7 cellular contexts compared by ENCODE assay signal in the genomic region with DNA sequence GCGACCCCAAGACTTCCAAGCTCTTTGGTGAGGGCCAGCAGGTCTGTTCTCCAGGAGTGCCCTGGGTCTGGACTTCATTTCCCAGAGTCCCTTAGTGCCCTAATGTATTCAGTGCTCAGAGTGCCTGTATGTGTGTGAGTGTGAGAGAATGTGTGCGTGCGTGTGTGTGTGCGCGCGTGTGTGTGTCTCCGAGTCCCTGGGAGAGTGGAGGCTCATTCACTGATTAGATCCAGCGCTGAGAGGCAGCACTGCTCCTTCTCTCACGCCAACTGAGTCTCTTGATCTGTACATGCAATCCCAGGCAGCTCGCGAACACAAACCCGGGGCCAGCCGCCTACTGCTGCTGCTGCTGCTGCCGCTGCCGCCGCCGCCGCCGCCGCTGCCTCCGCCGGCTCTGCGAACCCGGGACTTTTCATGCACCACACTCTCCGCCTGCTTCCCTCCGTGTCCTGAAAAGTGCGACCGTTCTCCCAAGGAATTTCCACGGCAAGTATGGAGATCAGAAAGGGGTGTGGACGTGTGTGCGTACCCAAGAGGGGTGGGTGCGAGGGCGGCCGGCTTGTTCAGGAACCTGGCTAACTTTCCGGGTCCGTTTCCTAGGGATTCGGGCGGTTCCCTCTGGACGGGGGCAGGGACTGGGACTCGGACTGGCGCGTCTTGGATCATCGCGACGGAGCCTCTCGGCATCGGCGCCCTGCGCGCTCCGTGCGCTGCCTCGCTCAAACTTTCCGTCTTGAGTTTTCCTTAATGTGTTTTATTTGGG. TPM values are rescaled to one million over a fixed set of nuclear protein-coding genes. Genes with fewer than 3 reads are reported as not detected.
DNase-seq lines count a peak whose midpoint lies in the region; ATAC-seq and TF ChIP-seq lines count a peak whose summit lies in the region.

RNF220 (plus strand) TSS at position 215 of the 763 bp plus-strand sequence.

- H2BK15ac ChIP-seq in mesendoderm (replicated peaks; ENCODE audit: low read depth): no peak within 1 kb of the TSS

- H3K4me1 ChIP-seq in mesendoderm (ENCODE audit: control insufficient read depth, low read depth, low read length): peaks cover 2% of the 10 kb centered on the region

- peak; percentile 30 for ATAC-seq in stimulated activated naive CD8-positive, alpha-beta T cell treated with anti-CD3 and anti-CD28 coated beads, Interleukin-15, Interleukin-2, amounts not matched to agents 100 U/mL and 50 U/mL, for 24 hours
- ATAC-seq in HG03378 (IDR thresholded peaks at IDR 0.05; ENCODE audit: unreplicated experiment): no peak

- TF ChIP-seq CTCF in GM13976 (IDR thresholded peaks at IDR 0.05; ENCODE audit: borderline replicate concordance, control extremely low read depth, extremely low read depth, insufficient read depth, missing control alignments): no peak
- no peak for TF ChIP-seq CTCF in epithelial cell of esophagus (IDR thresholded peaks at IDR 0.05; ENCODE audit: insufficient read depth, low read depth, low read length, missing control alignments)

- no peak within 1 kb of the TSS for H4K8ac ChIP-seq in mesendoderm (ENCODE audit: low read depth, low read length)

- WGBS in mesendoderm (ENCODE audit: extremely low coverage, insufficient coverage, low lambda C conversion rate): no CpG with 5 or more reads among the region's 54 CpGs

- no peaks in the 10 kb centered on the region for H3K36me3 ChIP-seq in mesendoderm (ENCODE audit: control insufficient read depth, insufficient read depth, low read length)

- no peak within 1 kb of the TSS for H3K27ac ChIP-seq in mesendoderm (ENCODE audit: low read depth, low read length)

- H3K56ac ChIP-seq in mesendoderm (ENCODE audit: low read length): peak within 1 kb of the TSS; percentile 93

- H3K4me3 ChIP-seq in epithelial cell of esophagus (ENCODE audit: low read length) (peak within 1 kb of the TSS; percentile 47), mesendoderm (ENCODE audit: low read length) (peak within 1 kb of the TSS; percentile 75)

- in situ Hi-C loops in GM13976 (cut with MboI; ENCODE audit: low sequenced_read_pairs, unreplicated experiment): no loop called here

- peak within 1 kb of the TSS; percentile 70 for H3K9ac ChIP-seq in mesendoderm (ENCODE audit: low read length)

- DNase-seq in GM13976 (ENCODE audit: low spot score) (peak; percentile 53), NCI-H2196 (lab: John Stamatoyannopoulos, UW; ENCODE audit: unreplicated experiment) (peak; percentile 73), epithelial cell of esophagus (ENCODE audit: low read depth) (peak; percentile 58), mesendoderm (peak; percentile 93)
- DNase-seq in activated CD4-positive, alpha-beta T cell treated with anti-CD3 and anti-CD28 coated beads, Interleukin-2, amount 50 U/mL, for 24 hours (ENCODE audit: low read depth in 1 of 2, low spot score in 1 of 2): peak; percentile 17 to 28
- DNase-seq in stimulated activated naive CD8-positive, alpha-beta T cell treated with anti-CD3 and anti-CD28 coated beads, Interleukin-15, Interleukin-2, amounts not matched to agents 100 U/mL and 50 U/mL, for 24 hours: peak; percentile 51

- H3K27me3 ChIP-seq in mesendoderm (ENCODE audit: insufficient read depth, low read length, poor library complexity): peaks cover 37% of the 10 kb centered on the region

- peak within 1 kb of the TSS; percentile 60 for H3K23ac ChIP-seq in mesendoderm (ENCODE audit: low read length)

- H2BK5ac ChIP-seq in mesendoderm (ENCODE audit: low read length): no peak within 1 kb of the TSS

- H4K5ac ChIP-seq in mesendoderm (ENCODE audit: low read length): no peak within 1 kb of the TSS

- H2BK120ac ChIP-seq in mesendoderm (ENCODE audit: low read depth, low read length): no peak within 1 kb of the TSS

- H3K79me2 ChIP-seq in mesendoderm (ENCODE audit: control insufficient read depth, insufficient read depth, low read length): no peaks in the 10 kb centered on the region

- no peak within 1 kb of the TSS for H2AK5ac ChIP-seq in mesendoderm (ENCODE audit: low read length)

- no peak within 1 kb of the TSS for H3K18ac ChIP-seq in mesendoderm (ENCODE audit: low read length)

- H3K4me2 ChIP-seq in mesendoderm (ENCODE audit: low read length): peak within 1 kb of the TSS; percentile 96

- no peak within 1 kb of the TSS for H3K4ac ChIP-seq in mesendoderm (ENCODE audit: low read depth, low read length)

- H3K79me1 ChIP-seq in mesendoderm (ENCODE audit: low read length): no peaks in the 10 kb centered on the region

RNA-seq across cellular contexts. Expression of gene RNF220, which starts in this region (rescaled TPM):
- 97.6 TPM for polyA plus RNA-seq in mesendoderm (2013, experiment 1 of 2)
- 97.1 TPM for polyA plus RNA-seq in mesendoderm (2013, experiment 2 of 2)

Comparison
In these comparisons a context has a peak if more than half of its experiments do, and no peak if none do; other contexts are left out.
1. DNase-seq: peak in every context shown above with its lines; median percentile 93 in mesendoderm; 73 in NCI-H2196; 58 in epithelial cell of esophagus; 53 in GM13976; 51 in stimulated activated naive CD8-positive, alpha-beta T cell treated with anti-CD3 and anti-CD28 coated beads, Interleukin-15, Interleukin-2, amounts not matched to agents 100 U/mL and 50 U/mL, for 24 hours; 22 in activated CD4-positive, alpha-beta T cell treated with anti-CD3 and anti-CD28 coated beads, Interleukin-2, amount 50 U/mL, for 24 hours.